In the genomic region with DNA sequence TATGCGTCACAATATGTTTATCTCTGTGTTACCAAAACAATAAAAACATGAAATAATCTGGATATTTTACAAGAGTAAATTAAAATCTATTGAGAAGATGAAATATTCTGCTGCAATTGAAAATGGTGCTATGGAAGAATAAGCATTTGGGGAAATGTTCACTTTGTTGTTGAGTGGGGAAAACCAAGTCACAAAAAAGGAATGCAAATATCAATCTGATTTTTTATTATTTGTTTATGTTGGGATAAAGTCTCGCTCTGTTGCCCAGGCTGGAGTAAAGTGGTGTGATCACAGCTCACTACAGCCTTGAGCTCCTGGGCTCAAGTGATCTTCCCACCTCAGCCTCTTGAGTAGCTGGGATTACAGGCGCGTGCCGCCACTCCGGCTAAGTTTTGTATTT, we compare ENCODE assay signal across 1 cellular context.
TF ChIP-seq lines count a peak whose summit lies in the region.

No MANE protein-coding gene starts in this region.

TF ChIP-seq in A549, 52 proteins besides CTCF, POLR2A, EP300 and RAD21 (continued from another document):
- TF ChIP-seq, protein P1, sequence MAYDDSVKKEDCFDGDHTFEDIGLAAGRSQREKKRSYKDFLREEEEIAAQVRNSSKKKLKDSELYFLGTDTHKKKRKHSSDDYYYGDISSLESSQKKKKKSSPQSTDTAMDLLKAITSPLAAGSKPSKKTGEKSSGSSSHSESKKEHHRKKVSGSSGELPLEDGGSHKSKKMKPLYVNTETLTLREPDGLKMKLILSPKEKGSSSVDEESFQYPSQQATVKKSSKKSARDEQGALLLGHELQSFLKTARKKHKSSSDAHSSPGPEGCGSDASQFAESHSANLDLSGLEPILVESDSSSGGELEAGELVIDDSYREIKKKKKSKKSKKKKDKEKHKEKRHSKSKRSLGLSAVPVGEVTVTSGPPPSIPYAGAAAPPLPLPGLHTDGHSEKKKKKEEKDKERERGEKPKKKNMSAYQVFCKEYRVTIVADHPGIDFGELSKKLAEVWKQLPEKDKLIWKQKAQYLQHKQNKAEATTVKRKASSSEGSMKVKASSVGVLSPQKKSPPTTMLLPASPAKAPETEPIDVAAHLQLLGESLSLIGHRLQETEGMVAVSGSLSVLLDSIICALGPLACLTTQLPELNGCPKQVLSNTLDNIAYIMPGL (CRISPR knock-in tag; IDR thresholded peaks at IDR 0.05; ENCODE audit: borderline replicate concordance), result no peak
- TF ChIP-seq RCOR1 (IDR thresholded peaks at IDR 0.05; ENCODE audit: low read depth, low read length), result no peak
- no peak for TF ChIP-seq JUN (IDR thresholded peaks at IDR 0.05)
- TF ChIP-seq EHMT2 (IDR thresholded peaks at IDR 0.05; ENCODE audit: low read depth), result no peak
- TF ChIP-seq, protein P2, sequence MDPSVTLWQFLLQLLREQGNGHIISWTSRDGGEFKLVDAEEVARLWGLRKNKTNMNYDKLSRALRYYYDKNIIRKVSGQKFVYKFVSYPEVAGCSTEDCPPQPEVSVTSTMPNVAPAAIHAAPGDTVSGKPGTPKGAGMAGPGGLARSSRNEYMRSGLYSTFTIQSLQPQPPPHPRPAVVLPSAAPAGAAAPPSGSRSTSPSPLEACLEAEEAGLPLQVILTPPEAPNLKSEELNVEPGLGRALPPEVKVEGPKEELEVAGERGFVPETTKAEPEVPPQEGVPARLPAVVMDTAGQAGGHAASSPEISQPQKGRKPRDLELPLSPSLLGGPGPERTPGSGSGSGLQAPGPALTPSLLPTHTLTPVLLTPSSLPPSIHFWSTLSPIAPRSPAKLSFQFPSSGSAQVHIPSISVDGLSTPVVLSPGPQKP (IDR thresholded peaks at IDR 0.05; ENCODE audit: low read depth, low read length), result no peak
- no peak for TF ChIP-seq SMC3 (IDR thresholded peaks at IDR 0.05)
